In genomic region chr9:136328622-136329041, GRCh38 we compare ENCODE assay signal across 9 cellular contexts. TPM values are rescaled to one million over a fixed set of nuclear protein-coding genes. Genes with fewer than 3 reads are reported as not detected.
A peak's percentile ranks its signal among the peaks of the same experiment; 100 is the strongest.
DNase-seq lines count a peak whose midpoint lies in the region; ATAC-seq and TF ChIP-seq lines count a peak whose summit lies in the region.
"Had no signal": no experiment of that assay in that cellular context is flagged by ENCODE, and none has a peak within 500 bp of the region (broad histone marks: within the 10 kb centered on the region; RNA-seq: fewer than 3 reads in every experiment).

No MANE protein-coding gene starts in this region.

- TF ChIP-seq CTCF in Caco-2 (IDR thresholded peaks at IDR 0.05; ENCODE audit: insufficient read depth in 1 of 2, low read depth in 1 of 2, low read length in 1 of 2, severe bottlenecking in 1 of 2, unreplicated experiment in 1 of 2) (no peak), fibroblast of pulmonary artery (IDR thresholded peaks at IDR 0.05; ENCODE audit: low read length, missing control alignments) (no peak), mucosa of descending colon (IDR thresholded peaks at IDR 0.05) (no peak)

- H3K36me3 ChIP-seq in Caco-2 (ENCODE audit: control insufficient read depth, insufficient read depth, low read length), result no peaks in the 10 kb centered on the region
- H3K36me3 ChIP-seq in SK-N-MC (ENCODE audit: insufficient read depth, low read length), result no peaks in the 10 kb centered on the region
- H3K36me3 ChIP-seq in mucosa of descending colon (ENCODE audit: low read depth), result no peaks in the 10 kb centered on the region

- H3K9me3 Mint-ChIP-seq in Caco-2 (ENCODE audit: unreplicated experiment), result no peaks in the 10 kb centered on the region

- H3K27ac ChIP-seq in SK-N-MC, result peak overlapping the region; percentile 55

- intact Hi-C loops in Caco-2 (cut with micrococcal nuclease; ENCODE audit: unreplicated experiment), result loop anchor here (5.0 kb wide), 1 partner anchor 34 kb away; the partner anchor contains the start of gene DNLZ
- intact Hi-C loops in mucosa of descending colon (cut with DNase I, micrococcal nuclease), result loop anchor here in 1 of 2 donors (5.0 kb wide), 1 partner anchor 139 kb away; no protein-coding TSS in a partner anchor

- H3K36me3 Mint-ChIP-seq in Caco-2 (ENCODE audit: insufficient read depth, unreplicated experiment), result peaks cover 17% of the 10 kb centered on the region

- peaks cover 6% of the 10 kb centered on the region for H3K4me1 Mint-ChIP-seq in Caco-2 (ENCODE audit: low read depth, unreplicated experiment)

- no TSS peak for BruUV-seq in Caco-2 (replicated peaks; lab: Mats Ljungman, UMichigan)

- peak overlapping the region; percentile 12 for H3K27ac Mint-ChIP-seq in Caco-2 (ENCODE audit: unreplicated experiment)

- no peaks in the 10 kb centered on the region for H3K27me3 Mint-ChIP-seq in Caco-2 (ENCODE audit: insufficient read depth, unreplicated experiment)

- DNase-seq in Caco-2 (no peak), SK-N-MC (ENCODE audit: low read depth, low spot score) (no peak), fibroblast of pulmonary artery (ENCODE audit: low read depth) (peak; percentile 60), pons (ENCODE audit: low spot score) (peak; percentile 54), GM19238 (ENCODE audit: insufficient read length, low spot score) (no peak), mucosa of descending colon (no peak), NCI-H128 (lab: John Stamatoyannopoulos, UW; ENCODE audit: unreplicated experiment) (no peak), HCEC 1CT (no peak)

- H3K9me3 ChIP-seq in Caco-2 (no peaks in the 10 kb centered on the region), SK-N-MC (ENCODE audit: low read depth, low read length) (no peaks in the 10 kb centered on the region), mucosa of descending colon (no peaks in the 10 kb centered on the region)

- H3K4me3 Mint-ChIP-seq in Caco-2 (ENCODE audit: unreplicated experiment), result peak overlapping the region; percentile 68

- POLR2A ChIA-PET in Caco-2 (lab: Charles Lee), result interaction anchor here (1.5 kb wide), 1 partner anchor 34 kb away, joined by 8 read pairs; no protein-coding TSS in a partner anchor

- peaks cover 29% of the 10 kb centered on the region for H3K4me1 ChIP-seq in Caco-2
- peaks cover 5% of the 10 kb centered on the region for H3K4me1 ChIP-seq in mucosa of descending colon (ENCODE audit: low read depth)

- no peak for ATAC-seq in mucosa of descending colon

- no peaks in the 10 kb centered on the region for H3K27me3 ChIP-seq in Caco-2 (replicated peaks; ENCODE audit: control insufficient read depth, insufficient read depth, low read length)

- H3K9ac ChIP-seq in SK-N-MC (ENCODE audit: insufficient read length), result peak overlapping the region; percentile 79

- CTCF ChIA-PET in Caco-2 (lab: Charles Lee), result no interaction called here

- H3K4me3 ChIP-seq in Caco-2 (ENCODE audit: low read depth, low read length) (peak overlapping the region; percentile 63), SK-N-MC (peak overlapping the region; percentile 80), fibroblast of pulmonary artery (replicated peaks; ENCODE audit: low read depth, low read length) (peak overlapping the region; percentile 73), mucosa of descending colon (no peak overlapping the region)

RNA-seq across cellular contexts. Expression of gene GPSM1, which starts 1.3 kb away (rescaled TPM):
- total RNA-seq in Caco-2 (2022) (25.7 and 26.5 TPM in 2 replicates), mucosa of descending colon (10 to 100 TPM in 1 of 3 donors, 1 to 10 TPM in 2; 2.4 to 15.0 (median 4.2) TPM)

RNA-seq across cellular contexts. Expression of gene CCDC187, which starts 24.7 kb away (rescaled TPM):
- total RNA-seq in Caco-2 (2022) (0.09 and 0.11 TPM in 2 replicates), mucosa of descending colon (under 1 TPM; 0.19 to 0.93 (median 0.48) TPM)
- total RNA-seq: pulmonary artery endothelial cell had no signal

RNA-seq across cellular contexts. Expression of gene DNLZ, which starts 34.9 kb away (rescaled TPM):
- total RNA-seq in Caco-2 (2022) (27.1 and 29.1 TPM in 2 replicates), mucosa of descending colon (10 to 100 TPM in 2 of 3 donors, 1 to 10 TPM in 1; 9.3 to 17.1 (median 10.8) TPM)

RNA-seq across cellular contexts. Expression of gene CARD9, which starts 44.8 kb away (rescaled TPM):
- total RNA-seq in Caco-2 (2022) (1.7 and 2.6 TPM in 2 replicates), mucosa of descending colon (1 to 10 TPM; 2.2 to 2.4 (median 2.2) TPM)

Comparison
In these comparisons a context has a peak if more than half of its experiments do, and no peak if none do; other contexts are left out.
1. DNase-seq: peak in fibroblast of pulmonary artery (single experiment) and pons (single experiment); none in Caco-2 (0 of 2), SK-N-MC (single experiment), GM19238 (single experiment), mucosa of descending colon (0 of 3), NCI-H128 (single experiment) and HCEC 1CT (single experiment).